Comparison of ENCODE assay signal across 35 cellular contexts in the genomic region with DNA sequence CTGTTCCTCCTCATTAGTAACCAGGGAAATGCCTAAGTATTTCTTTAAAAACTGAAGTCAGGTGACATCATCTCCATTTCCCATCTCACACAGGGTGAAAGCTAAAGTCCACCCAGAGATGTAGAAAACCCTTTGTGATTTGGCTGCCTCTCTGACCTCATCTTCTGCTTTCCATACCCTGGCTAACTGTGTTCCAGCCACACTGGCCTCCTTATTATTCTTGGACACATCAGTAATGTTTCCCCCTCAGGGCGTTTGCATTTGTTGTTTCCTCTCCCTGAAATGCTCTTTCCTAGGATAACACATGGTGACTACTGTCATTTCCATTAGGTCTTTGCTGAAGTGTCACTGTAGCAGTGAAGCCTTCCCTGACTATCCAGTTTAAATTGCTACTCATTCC. TPM values are rescaled to one million over a fixed set of nuclear protein-coding genes. Genes with fewer than 3 reads are reported as not detected.
DNase-seq lines count a peak whose midpoint lies in the region; ATAC-seq and TF ChIP-seq lines count a peak whose summit lies in the region.
"Had no signal": no experiment of that assay in that cellular context is flagged by ENCODE, and none has a peak within 500 bp of the region (broad histone marks: within the 10 kb centered on the region; RNA-seq: fewer than 3 reads in every experiment).

No MANE protein-coding gene starts in this region.

- peaks cover 14% of the 10 kb centered on the region for H3K9me3 Mint-ChIP-seq in osteocyte (ENCODE audit: unreplicated experiment)

- H3K4me1 Mint-ChIP-seq in osteocyte (ENCODE audit: unreplicated experiment), result peaks cover 15% of the 10 kb centered on the region
- H3K4me1 Mint-ChIP-seq: CD14-positive monocyte, H9, nephron had no signal

- H3K27me3 Mint-ChIP-seq in osteocyte (ENCODE audit: unreplicated experiment), result no peaks in the 10 kb centered on the region
- H3K27me3 Mint-ChIP-seq: activated CD4-positive, alpha-beta memory T cell treated with anti-CD3 and anti-CD28 coated beads, Interleukin-2, amount 10 ng/mL, durations not matched to agents 7 days and 5 days; activated naive CD8-positive, alpha-beta T cell; dendritic cell treated with granulocyte-macrophage colony-stimulating factor and Interleukin-4, amounts not matched to agents 40 ng/mL and 50 ng/mL, for 4 days had no signal

- CTCF ChIA-PET in GM10248 (lab: Yijun Ruan, JAX), result interaction anchor here (2.5 kb wide), 1 partner anchor 10 kb away, joined by 7 read pairs; no protein-coding TSS in a partner anchor

- TF ChIP-seq CTCF in fibroblast of pulmonary artery (IDR thresholded peaks at IDR 0.05; ENCODE audit: low read length, missing control alignments) (no peak), osteocyte (IDR thresholded peaks at IDR 0.05) (no peak), GM10248 (IDR thresholded peaks at IDR 0.05; ENCODE audit: control extremely low read depth, extremely low read depth, low read depth, missing control alignments) (no peak)

- no peak overlapping the region for H3K4me3 ChIP-seq in fibroblast of pulmonary artery (replicated peaks; ENCODE audit: low read depth, low read length)
- H3K4me3 ChIP-seq: ascending aorta, esophagus muscularis mucosa, right atrium auricular region, spleen had no signal

- POLR2A ChIA-PET in GM10248 (lab: Yijun Ruan, JAX), result no interaction called here

- H3K36me3 Mint-ChIP-seq in osteocyte (ENCODE audit: unreplicated experiment), result peaks cover 32% of the 10 kb centered on the region

- H3K4me3 Mint-ChIP-seq in osteocyte (ENCODE audit: unreplicated experiment), result no peak overlapping the region
- H3K4me3 Mint-ChIP-seq: activated CD4-positive, alpha-beta memory T cell treated with anti-CD3 and anti-CD28 coated beads, Interleukin-2, amount 10 ng/mL, durations not matched to agents 7 days and 5 days; activated naive CD8-positive, alpha-beta T cell; CD14-positive monocyte; dendritic cell treated with granulocyte-macrophage colony-stimulating factor and Interleukin-4, amounts not matched to agents 40 ng/mL and 50 ng/mL, for 4 days; endodermal cell; H9; nephron; T-helper 2 cell treated with Interferon-gamma antibody and Interleukin-4, amounts not matched to agents 5 μg/mL and 100 μg/mL, for 36 hours had no signal

- no peak for ATAC-seq in left lobe of liver
- ATAC-seq: Panc1; stimulated activated naive CD8-positive, alpha-beta T cell treated with anti-CD3 and anti-CD28 coated beads, Interleukin-15, Interleukin-2, amounts not matched to agents 100 U/mL and 50 U/mL, for 24 hours had no signal

- H3K27ac Mint-ChIP-seq in osteocyte (ENCODE audit: unreplicated experiment), result peak overlapping the region; percentile 40
- H3K27ac Mint-ChIP-seq: activated CD4-positive, alpha-beta memory T cell treated with anti-CD3 and anti-CD28 coated beads, Interleukin-2, amount 10 ng/mL, durations not matched to agents 7 days and 5 days; activated naive CD8-positive, alpha-beta T cell; CD14-positive monocyte; dendritic cell treated with granulocyte-macrophage colony-stimulating factor and Interleukin-4, amounts not matched to agents 40 ng/mL and 50 ng/mL, for 4 days; endodermal cell; nephron; T-helper 2 cell treated with Interferon-gamma antibody and Interleukin-4, amounts not matched to agents 5 μg/mL and 100 μg/mL, for 36 hours had no signal

- DNase-seq in NCI-H146 (lab: John Stamatoyannopoulos, UW), result peak; percentile 3
- DNase-seq in NCI-H146 treated with DMSO at 0.1 percent for 48 hours (lab: John Stamatoyannopoulos, UW; ENCODE audit: unreplicated experiment), result no peak
- DNase-seq in RPMI7951 (ENCODE audit: low read depth), result peak; percentile 52
- peak; percentile 7 for DNase-seq in fibroblast of pulmonary artery (ENCODE audit: low read depth)
- no peak for DNase-seq in osteocyte (ENCODE audit: extremely low spot score, unreplicated experiment)
- DNase-seq in GM10248 (ENCODE audit: extremely low spot score), result no peak
- DNase-seq in left lobe of liver (ENCODE audit: low spot score), result no peak
- DNase-seq in activated gamma-delta T cell treated with Interleukin-2 at 50 U/mL for 16 hours, result no peak
- DNase-seq: 8988T; activated CD4-positive, alpha-beta memory T cell treated with anti-CD3 and anti-CD28 coated beads, Interleukin-2, amount 10 ng/mL, durations not matched to agents 7 days and 5 days; activated CD4-positive, alpha-beta T cell treated with anti-CD3 and anti-CD28 coated beads for 1 hour; activated CD8-positive, alpha-beta memory T cell treated with anti-CD3 and anti-CD28 coated beads, Interleukin-2, amount 50 U/mL, for 48 hours; endodermal cell; H9; KG1; kidney glomerular epithelial cell; mammary epithelial cell; MM.1S; NCI-H1105 treated with DMSO at 0.1 percent for 48 hours; NCI-H2081 treated with DMSO at 0.1 percent for 48 hours; NCI-H226; NCI-H526 treated with DMSO at 0.1 percent for 48 hours; SIG-M5; spleen; stimulated activated CD4-positive, alpha-beta T cell treated with anti-CD3 and anti-CD28 coated beads, Interleukin-2, amount 100 ng/mL, for 24 hours; stimulated activated naive CD8-positive, alpha-beta T cell treated with anti-CD3 and anti-CD28 coated beads, Interleukin-15, Interleukin-2, amounts not matched to agents 100 U/mL and 50 U/mL, for 24 hours had no signal

RNA-seq across cellular contexts. Expression of a gene that starts 40.3 kb away (rescaled TPM):
- 11.5 and 17.3 TPM in 2 replicates for total RNA-seq in RPMI7951 (2014; rRNA removed; shearing (Covaris generic))
- total RNA-seq in osteocyte, result 11.3 and 11.8 TPM in 2 replicates
- total RNA-seq in left lobe of liver, result 4.2 TPM

RNA-seq across cellular contexts. Expression of a gene that starts 40.4 kb away (rescaled TPM):
- total RNA-seq in RPMI7951 (2014; rRNA removed; shearing (Covaris generic)), result 34.1 and 35.0 TPM in 2 replicates
- total RNA-seq in osteocyte (19.4 and 20.4 TPM in 2 replicates), left lobe of liver (12.4 TPM)

Comparison
In these comparisons a context has a peak if more than half of its experiments do, and no peak if none do; other contexts are left out.
1. DNase-seq: peak in NCI-H146 (single experiment), RPMI7951 (single experiment) and fibroblast of pulmonary artery (single experiment); none in NCI-H146 treated with DMSO at 0.1 percent for 48 hours (single experiment), osteocyte (single experiment), GM10248 (single experiment), left lobe of liver (single experiment) and activated gamma-delta T cell treated with Interleukin-2 at 50 U/mL for 16 hours (single experiment).